8 cellular contexts compared by ENCODE assay signal in genomic region chr7:7135924-7136323, GRCh38. TPM values are rescaled to one million over a fixed set of nuclear protein-coding genes. Genes with fewer than 3 reads are reported as not detected.
DNase-seq lines count a peak whose midpoint lies in the region; ATAC-seq, FAIRE-seq and TF ChIP-seq lines count a peak whose summit lies in the region.
"Not testable (repeated sequence)": the region's sequence is repeated elsewhere in the genome, so short reads cannot be mapped to it uniquely, and the experiment has no call there.

No MANE protein-coding gene starts in this region.

- POLR2A ChIA-PET in CD8-positive, alpha-beta T cell (lab: Charles Lee) = not testable (repeated sequence)

- H2AFZ ChIP-seq in astrocyte (ENCODE audit: low read depth, low read length); hepatocyte: not testable (repeated sequence)
- peak overlapping the region; percentile 25 for H2AFZ ChIP-seq in osteoblast (ENCODE audit: low read length)

- H3K9me2 ChIP-seq in hepatocyte (replicated peaks; ENCODE audit: insufficient read depth) = not testable (repeated sequence)

- intact Hi-C loops in CD8-positive, alpha-beta T cell (cut with DNase I, micrococcal nuclease); upper lobe of right lung (cut with DNase I): not testable (repeated sequence)

- peak overlapping the region; percentile 8 for H3K27ac Mint-ChIP-seq in CD8-positive, alpha-beta T cell
- H3K27ac Mint-ChIP-seq in astrocyte (ENCODE audit: unreplicated experiment) = not testable (repeated sequence)
- peak overlapping the region; percentile 62 for H3K27ac Mint-ChIP-seq in mesothelial cell of epicardium

- H3K27me3 ChIP-seq in CD8-positive, alpha-beta T cell (ENCODE audit: insufficient read depth, low read length); astrocyte (ENCODE audit: insufficient read depth, low read length); hepatocyte; osteoblast (ENCODE audit: insufficient read depth, low read length); upper lobe of right lung: not testable (repeated sequence)

- not testable (repeated sequence) for H3K9me3 Mint-ChIP-seq in CD8-positive, alpha-beta T cell; astrocyte (ENCODE audit: unreplicated experiment); mesothelial cell of epicardium

- peak overlapping the region; percentile 15 for H3K4me2 ChIP-seq in astrocyte (ENCODE audit: low read length)
- H3K4me2 ChIP-seq in hepatocyte = peak overlapping the region; percentile 52
- H3K4me2 ChIP-seq in osteoblast (ENCODE audit: insufficient read depth, low read length) = peak overlapping the region; percentile 58

- not testable (repeated sequence) for H3K79me2 ChIP-seq in astrocyte (ENCODE audit: insufficient read depth, low read length); hepatocyte; osteoblast (ENCODE audit: insufficient read depth, low read length)

- H4K20me1 ChIP-seq in astrocyte (ENCODE audit: insufficient read depth, low read length); hepatocyte (ENCODE audit: insufficient read depth, poor library complexity, severe bottlenecking); osteoblast (ENCODE audit: insufficient read depth, low read length): not testable (repeated sequence)

- not testable (repeated sequence) for H3K4me1 ChIP-seq in CD8-positive, alpha-beta T cell (ENCODE audit: insufficient read depth, low read length); astrocyte (ENCODE audit: insufficient read depth, low read length); hepatocyte (ENCODE audit: insufficient read depth); osteoblast (ENCODE audit: insufficient read depth, low read length); upper lobe of right lung

- H3K4me3 Mint-ChIP-seq in CD8-positive, alpha-beta T cell = peak overlapping the region; percentile 40
- H3K4me3 Mint-ChIP-seq in astrocyte (ENCODE audit: unreplicated experiment); mesothelial cell of epicardium: not testable (repeated sequence)

- 46% methylated on average over 1 of the region's 1 CpG for WGBS in hepatocyte (ENCODE audit: low lambda C conversion rate, missing lambda C conversion rate)

- H3K4me1 Mint-ChIP-seq in CD8-positive, alpha-beta T cell (ENCODE audit: low read depth) = peaks cover 15% of the 10 kb centered on the region
- H3K4me1 Mint-ChIP-seq in astrocyte (ENCODE audit: low read depth, unreplicated experiment) = not testable (repeated sequence)
- peaks cover 13% of the 10 kb centered on the region for H3K4me1 Mint-ChIP-seq in mesothelial cell of epicardium

- not testable (repeated sequence) for FAIRE-seq in astrocyte (lab: Jason Lieb, UNC)

- H3K9me3 ChIP-seq in CD8-positive, alpha-beta T cell (ENCODE audit: low read length); KOPT-K1 (ENCODE audit: insufficient read depth, low read length, poor library complexity, severe bottlenecking); astrocyte (ENCODE audit: insufficient read depth, low read depth, low read length); hepatocyte (ENCODE audit: low read depth); osteoblast (ENCODE audit: low read depth, low read length); upper lobe of right lung: not testable (repeated sequence)

- CTCF ChIA-PET in CD8-positive, alpha-beta T cell (lab: Charles Lee) = not testable (repeated sequence)

- not testable (repeated sequence) for H3K27me3 Mint-ChIP-seq in CD8-positive, alpha-beta T cell (ENCODE audit: low read depth); astrocyte (ENCODE audit: low read depth, unreplicated experiment); mesothelial cell of epicardium (ENCODE audit: low read depth)

- ATAC-seq in CD8-positive, alpha-beta T cell; upper lobe of right lung: not testable (repeated sequence)

- not testable (repeated sequence) for H3K27ac ChIP-seq in CD8-positive, alpha-beta T cell (ENCODE audit: low read depth, low read length); hepatocyte; osteoblast (ENCODE audit: low read depth, low read length)
- H3K27ac ChIP-seq in KOPT-K1 (ENCODE audit: low read depth, low read length, poor library complexity, severe bottlenecking) = peak overlapping the region; percentile 43
- peak overlapping the region; percentile 1 for H3K27ac ChIP-seq in astrocyte (ENCODE audit: low read depth, low read length)
- H3K27ac ChIP-seq in upper lobe of right lung = peak overlapping the region; percentile 0

- not testable (repeated sequence) for H3K36me3 Mint-ChIP-seq in CD8-positive, alpha-beta T cell; astrocyte (ENCODE audit: low read depth, unreplicated experiment); mesothelial cell of epicardium

- TF ChIP-seq CTCF in CD8-positive, alpha-beta T cell (IDR thresholded peaks at IDR 0.05); astrocyte (IDR thresholded peaks at IDR 0.05; ENCODE audit: insufficient read depth, low read depth, low read length); fibroblast of the aortic adventitia (IDR thresholded peaks at IDR 0.05; ENCODE audit: insufficient read depth, low read length); hepatocyte (IDR thresholded peaks at IDR 0.05; ENCODE audit: poor library complexity); mesothelial cell of epicardium (IDR thresholded peaks at IDR 0.05; ENCODE audit: unreplicated experiment); osteoblast (IDR thresholded peaks at IDR 0.05; ENCODE audit: extremely low read depth, low read depth, low read length); upper lobe of right lung (IDR thresholded peaks at IDR 0.05): not testable (repeated sequence)

- not testable (repeated sequence) for DNase-seq in CD8-positive, alpha-beta T cell; astrocyte (ENCODE audit: low read depth); hepatocyte (ENCODE audit: low spot score); mesothelial cell of epicardium (ENCODE audit: low spot score in 2 of 2, unreplicated experiment in 2 of 2); osteoblast (ENCODE audit: insufficient read length, low spot score, missing footprints); upper lobe of right lung
- peak; percentile 21 for DNase-seq in fibroblast of the aortic adventitia (ENCODE audit: low read depth)

- not testable (repeated sequence) for H3K4me3 ChIP-seq in CD8-positive, alpha-beta T cell (ENCODE audit: low read depth, low read length); astrocyte (ENCODE audit: insufficient read depth, low read depth, low read length); hepatocyte; upper lobe of right lung
- peak overlapping the region; percentile 6 for H3K4me3 ChIP-seq in fibroblast of the aortic adventitia (ENCODE audit: low read depth, low read length)
- H3K4me3 ChIP-seq in osteoblast (ENCODE audit: insufficient read depth, low read length) = peak overlapping the region; percentile 33

- H3K36me3 ChIP-seq in CD8-positive, alpha-beta T cell (ENCODE audit: insufficient read depth, low read length); KOPT-K1 (ENCODE audit: insufficient read depth, low read length); astrocyte (ENCODE audit: insufficient read depth, low read length); hepatocyte (replicated peaks; ENCODE audit: insufficient read depth, low read depth); osteoblast (ENCODE audit: insufficient read depth, low read length); upper lobe of right lung: not testable (repeated sequence)

- H3K9ac ChIP-seq in astrocyte (ENCODE audit: low read length) = not testable (repeated sequence)

RNA-seq across cellular contexts. Expression of gene C1GALT1, which starts 46.4 kb away (rescaled TPM):
- total RNA-seq in CD8-positive, alpha-beta T cell = 10 to 100 TPM; 57.4 to 60.7 TPM
- 38.6 and 40.0 TPM in 2 replicates for total RNA-seq in astrocyte
- total RNA-seq in fibroblast of the aortic adventitia (ENCODE audit: low replicate concordance) = 14.0 and 90.0 TPM in 2 replicates
- total RNA-seq in hepatocyte = 65.4 and 71.8 TPM in 2 replicates
- polyA plus RNA-seq in hepatocyte = 37.1 and 38.7 TPM in 2 replicates
- total RNA-seq in mesothelial cell of epicardium = 32.7 to 36.9 TPM (median 36.8 TPM) in 3 replicates
- total RNA-seq in osteoblast = 108 and 137 TPM in 2 replicates
- total RNA-seq in upper lobe of right lung = 33.9 TPM
